Comparison of ENCODE assay signal across 8 cellular contexts in genomic region chr10:11757452-11757819, GRCh38.
A peak's percentile ranks its signal among the peaks of the same experiment; 100 is the strongest.
DNase-seq lines count a peak whose midpoint lies in the region; ATAC-seq and TF ChIP-seq lines count a peak whose summit lies in the region.

No MANE protein-coding gene starts in this region.

- peaks cover 4 to 10% of the 10 kb centered on the region in 2 donors for H3K4me1 ChIP-seq in mucosa of rectum (ENCODE audit: control insufficient read depth in 2 of 2, insufficient read depth in 2 of 2, low read length in 2 of 2)

- TF ChIP-seq CTCF in cardiac fibroblast (IDR thresholded peaks at IDR 0.05; ENCODE audit: low read depth, low read length): no peak

- no peaks in the 10 kb centered on the region for H3K27me3 ChIP-seq in mucosa of rectum (ENCODE audit: control insufficient read depth in 2 of 2, insufficient read depth in 2 of 2, low read length in 2 of 2)

- H3K4me3 ChIP-seq in cardiac fibroblast (replicated peaks in 1 of 2; ENCODE audit: low read depth in 2 of 2, low read length in 2 of 2): no peak overlapping the region
- no peak overlapping the region for H3K4me3 ChIP-seq in mucosa of rectum (ENCODE audit: low read length in 2 of 2)

- H3K9me3 ChIP-seq in mucosa of rectum (ENCODE audit: control insufficient read depth in 2 of 2, low read length in 2 of 2): no peaks in the 10 kb centered on the region

- no peak for ATAC-seq in GM21390 (IDR thresholded peaks at IDR 0.05; ENCODE audit: unreplicated experiment)
- ATAC-seq in HG02798 (IDR thresholded peaks at IDR 0.05; ENCODE audit: poor library complexity, unreplicated experiment): no peak

- no peak overlapping the region for H3K9ac ChIP-seq in mucosa of rectum (ENCODE audit: low read depth in 1 of 2, low read length in 2 of 2)

- H3K27ac ChIP-seq in mucosa of rectum (ENCODE audit: low read depth in 2 of 2, low read length in 2 of 2): peak overlapping the region; percentile 24 to 49

- DNase-seq in DMS53 (lab: John Stamatoyannopoulos, UW) (peak; percentile 96), NCI-H146 (lab: John Stamatoyannopoulos, UW) (peak; percentile 90), cardiac fibroblast (ENCODE audit: low read depth in 2 of 2) (peak; percentile 90 to 95), MV-4-11 (lab: John Stamatoyannopoulos, UW) (no peak)
- DNase-seq in stimulated activated CD4-positive, alpha-beta T cell treated with anti-CD3 and anti-CD28 coated beads, Interleukin-2, amount 100 ng/mL, for 24 hours: no peak

- peaks cover 2 to 3% of the 10 kb centered on the region in 2 donors for H3K36me3 ChIP-seq in mucosa of rectum (ENCODE audit: control insufficient read depth in 2 of 2, insufficient read depth in 2 of 2, low read length in 2 of 2)

Comparison
In these comparisons a context has a peak if more than half of its experiments do, and no peak if none do; other contexts are left out.
1. DNase-seq: peak in DMS53 (single experiment), NCI-H146 (single experiment) and cardiac fibroblast (2 of 2); none in MV-4-11 (single experiment) and stimulated activated CD4-positive, alpha-beta T cell treated with anti-CD3 and anti-CD28 coated beads, Interleukin-2, amount 100 ng/mL, for 24 hours (0 of 2).